Comparison of ENCODE assay signal across 28 cellular contexts in genomic region chr19:13925990-13926389, GRCh38. TPM values are rescaled to one million over a fixed set of nuclear protein-coding genes. Genes with fewer than 3 reads are reported as not detected.
A peak's percentile ranks its signal among the peaks of the same experiment; 100 is the strongest.
DNase-seq lines count a peak whose midpoint lies in the region; ATAC-seq, FAIRE-seq and TF ChIP-seq lines count a peak whose summit lies in the region.
"Had no signal": no experiment of that assay in that cellular context is flagged by ENCODE, and none has a peak within 500 bp of the region (broad histone marks: within the 10 kb centered on the region; RNA-seq: fewer than 3 reads in every experiment).

No MANE protein-coding gene starts in this region.

- FAIRE-seq in K562 (lab: Jason Lieb, UNC) = peak; percentile 19
- FAIRE-seq: A204.1, G401.6, GM12892, GM18507, HTR-8/SVneo had no signal

- H3K36me3 ChIP-seq in left ventricle myocardium inferior = peaks cover 72% of the 10 kb centered on the region
- H3K36me3 ChIP-seq in right atrium auricular region = peaks cover 52% of the 10 kb centered on the region
- peaks cover 59% of the 10 kb centered on the region for H3K36me3 ChIP-seq in K562 (ENCODE audit: control insufficient read depth, insufficient read depth, low read length)
- peaks cover 46% of the 10 kb centered on the region for H3K36me3 ChIP-seq in osteoblast (ENCODE audit: insufficient read depth, low read length)

- H3K27ac ChIP-seq in left ventricle myocardium inferior (replicated peaks) (peak overlapping the region; percentile 84), right atrium auricular region (no peak overlapping the region), K562 (ENCODE audit: extremely low read depth, low read depth, low read length) (no peak overlapping the region), osteoblast (ENCODE audit: low read depth, low read length) (no peak overlapping the region)
- H3K27ac ChIP-seq: C4-2B, GM23248, PC-9 had no signal

- H3K4me2 ChIP-seq in K562 (ENCODE audit: insufficient read depth, low read length) (no peak overlapping the region), osteoblast (ENCODE audit: insufficient read depth, low read length) (no peak overlapping the region)
- H3K4me2 ChIP-seq: PC-9 had no signal

- no peak for TF ChIP-seq RAD21 in K562 (CRISPR knock-in tag; conservative IDR thresholded peaks at IDR 0.05 in 1 of 2, IDR thresholded peaks at IDR 0.05 in 1 of 2)

- POLR2A ChIA-PET in K562 (lab: Yijun Ruan, JAX) = interaction anchor here (0.5 to 1.1 kb wide), 4 partner anchors 8 to 219 kb away, joined by 3 to 4 read pairs (median 3); no protein-coding TSS in a partner anchor

- BruUV-seq in K562 (replicated peaks; lab: Mats Ljungman, UMichigan) = no TSS peak

- TF ChIP-seq CTCF in left ventricle myocardium inferior (IDR thresholded peaks at IDR 0.05; ENCODE audit: borderline replicate concordance) (no peak), right atrium auricular region (IDR thresholded peaks at IDR 0.05) (no peak), K562 (IDR thresholded peaks at IDR 0.05 in 2 of 3, conservative IDR thresholded peaks at IDR 0.05 in 1 of 3; ENCODE audit: insufficient read depth in 2 of 3, low read depth in 1 of 3, low read length in 3 of 3) (no peak), osteoblast (IDR thresholded peaks at IDR 0.05; ENCODE audit: extremely low read depth, low read depth, low read length) (no peak)

- ATAC-seq in K562 (no peak), GM18502 (IDR thresholded peaks at IDR 0.05; ENCODE audit: poor library complexity, unreplicated experiment) (no peak)

- no peaks in the 10 kb centered on the region for H3K79me2 ChIP-seq in K562 (ENCODE audit: control insufficient read depth, insufficient read depth, low read length)
- no peaks in the 10 kb centered on the region for H3K79me2 ChIP-seq in osteoblast (ENCODE audit: insufficient read depth, low read length)

- H3K9me3 ChIP-seq in left ventricle myocardium inferior (replicated peaks) = peaks cover under 1% of the 10 kb centered on the region
- no peaks in the 10 kb centered on the region for H3K9me3 ChIP-seq in right atrium auricular region
- peaks cover 2% of the 10 kb centered on the region for H3K9me3 ChIP-seq in K562 (replicated peaks; ENCODE audit: control insufficient read depth, insufficient read depth, low read depth, low read length)
- H3K9me3 ChIP-seq in osteoblast (ENCODE audit: low read depth, low read length) = no peaks in the 10 kb centered on the region

- H3K27me3 ChIP-seq in left ventricle myocardium inferior (ENCODE audit: low read depth) = no peaks in the 10 kb centered on the region
- H3K27me3 ChIP-seq in right atrium auricular region = no peaks in the 10 kb centered on the region
- H3K27me3 ChIP-seq in K562 (ENCODE audit: control insufficient read depth in 2 of 2, insufficient read depth in 2 of 2, low read length in 2 of 2) = no peaks in the 10 kb centered on the region
- no peaks in the 10 kb centered on the region for H3K27me3 ChIP-seq in osteoblast (ENCODE audit: insufficient read depth, low read length)

- TF ChIP-seq EP300 in K562 (IDR thresholded peaks at IDR 0.05; ENCODE audit: low read length) = no peak

- H3K4me3 ChIP-seq in left ventricle myocardium inferior = peak overlapping the region; percentile 29
- H3K4me3 ChIP-seq in right atrium auricular region = no peak overlapping the region
- H3K4me3 ChIP-seq in K562 = no peak overlapping the region
- H3K4me3 ChIP-seq in osteoblast (ENCODE audit: insufficient read depth, low read length) = no peak overlapping the region
- H3K4me3 ChIP-seq: GM23248, PC-9 had no signal

- CTCF ChIA-PET in K562 (lab: Yijun Ruan, JAX; ENCODE audit: low intra/inter-chr PET ratio) = no interaction called here

- no peak overlapping the region for H2AFZ ChIP-seq in K562 (ENCODE audit: low read depth, low read length)
- H2AFZ ChIP-seq in osteoblast (ENCODE audit: low read length) = no peak overlapping the region
- H2AFZ ChIP-seq: GM23248, PC-9 had no signal

- no peak for DNase-seq in left ventricle myocardium inferior
- no peak for DNase-seq in right atrium auricular region (ENCODE audit: low spot score)
- no peak for DNase-seq in K562 (ENCODE audit: extremely low read depth in 1 of 4, low spot score in 3 of 4)
- peak; percentile 74 for DNase-seq in osteoblast (ENCODE audit: insufficient read length, low spot score, missing footprints)
- no peak for DNase-seq in activated gamma-delta T cell (lab: John Stamatoyannopoulos, UW)
- DNase-seq: Calu3; CD8-positive, alpha-beta memory T cell; DMS153; GM23248; HCEC 1CT; IMR-90; NCI-H1105; NCI-H146; NCI-H2029 treated with DMSO at 0.1 percent for 48 hours; NCI-H226; NCI-H510A treated with DMSO at 0.1 percent for 48 hours; NCI-H748 treated with DMSO at 0.1 percent for 48 hours; PC-9; RPMI8226; SHP77 treated with DMSO at 0.1 percent for 48 hours had no signal

- TF ChIP-seq POLR2A in K562 (conservative IDR thresholded peaks at IDR 0.05) = no peak

- H4K20me1 ChIP-seq in K562 (replicated peaks; ENCODE audit: control insufficient read depth, insufficient read depth, low read length) (no peaks in the 10 kb centered on the region), osteoblast (ENCODE audit: insufficient read depth, low read length) (no peaks in the 10 kb centered on the region)

- no peak overlapping the region for H3K9ac ChIP-seq in K562 (ENCODE audit: insufficient read depth in 1 of 2, low read depth in 2 of 2, low read length in 2 of 2)
- H3K9ac ChIP-seq: GM23248 had no signal

- peaks cover 4% of the 10 kb centered on the region for H3K9me1 ChIP-seq in K562 (ENCODE audit: control insufficient read depth, insufficient read depth, low read length)

- intact Hi-C loops in left ventricle myocardium inferior (cut with micrococcal nuclease) = no loop called here
- intact Hi-C loops in K562 (cut with micrococcal nuclease) = no loop called here

- in situ Hi-C loops in K562 (cut with MboI) = no loop called here

- H3K4me1 ChIP-seq in left ventricle myocardium inferior (peaks cover 14% of the 10 kb centered on the region), right atrium auricular region (no peaks in the 10 kb centered on the region), K562 (replicated peaks in 1 of 2; ENCODE audit: control insufficient read depth in 2 of 2, insufficient read depth in 2 of 2, low read length in 2 of 2) (peaks cover 0 to 17% of the 10 kb centered on the region in 2 experiments; a peak in 2 of 5 replicates), osteoblast (ENCODE audit: insufficient read depth, low read length) (no peaks in the 10 kb centered on the region)

- WGBS in K562 (ENCODE audit: insufficient coverage, low coverage, missing lambda C conversion rate) = no CpG with 5 or more reads among the region's 3 CpGs

RNA-seq across cellular contexts. Expression of gene PODNL1, which starts 12.2 kb away (rescaled TPM):
- total RNA-seq in left ventricle myocardium inferior (1.9 TPM), right atrium auricular region (1 to 10 TPM in 1 of 2 donors, under 1 TPM in 1; 0.47 to 1.1 TPM), K562 (2014; rRNA removed) (0.12 TPM in 1 of 2 replicates, not detected in the other), K562 (2014; rRNA removed; fragmentation: Illumina TruSeq; extraction: Trizol) (not detected in 2 replicates), K562 (2015; rRNA removed; fragmentation: Illumina TruSeq; extraction: Trizol) (0.25 and 0.34 TPM in 2 replicates), K562 (2021) (0.40 and 0.47 TPM in 2 replicates), osteoblast (4.0 and 6.5 TPM in 2 replicates)
- 0.14 and 2.1 TPM in 2 replicates for total RNA-seq in K562 (2011; cell fraction: chromatin; rRNA removed; ENCODE audit: low replicate concordance)
- 0.53 and 1.2 TPM in 2 replicates for total RNA-seq in K562 (2011; cell fraction: nucleolus; rRNA removed)
- 0.29 and 2.3 TPM in 2 replicates for total RNA-seq in K562 (2011; cell fraction: nucleoplasm; rRNA removed)
- polyA plus RNA-seq in K562 (2011; rRNA removed) (0.18 and 0.46 TPM in 2 replicates), K562 (2014; fragmentation: Illumina TruSeq; extraction: Trizol) (0.22 and 0.42 TPM in 2 replicates), K562 (2014; fragmentation: Nextera tagmentation; extraction: Ambion mirVana) (under 1 TPM in 1 of 2 experiments, not detected in 1; 0.24 TPM), K562 (2014; rRNA removed) (0.21 TPM in 1 of 2 replicates, not detected in the other)
- polyA plus RNA-seq in K562 (2011; cell fraction: cytosol; rRNA removed) = 0.55 and 0.91 TPM in 2 replicates
- 0.18 and 0.60 TPM in 2 replicates for polyA plus RNA-seq in K562 (2011; cell fraction: nucleus; rRNA removed)
- polyA plus RNA-seq in K562 (2012) = 0.82 and 1.8 TPM in 2 replicates
- 0.42 TPM in 1 of 2 replicates, not detected in the other for polyA minus RNA-seq in K562 (2011; rRNA and poly(A)+ RNA removed)
- not detected in 2 replicates for polyA minus RNA-seq in K562 (2011; cell fraction: cytosol; rRNA and poly(A)+ RNA removed)
- 0.13 and 0.67 TPM in 2 replicates for polyA minus RNA-seq in K562 (2011; cell fraction: nucleus; rRNA and poly(A)+ RNA removed)
- total RNA-seq: Calu3, Daoy had no signal
- polyA plus RNA-seq: CD8-positive, alpha-beta memory T cell had no signal

RNA-seq across cellular contexts. Expression of gene CC2D1A, which starts 20.0 kb away (rescaled TPM):
- total RNA-seq in left ventricle myocardium inferior (20.1 TPM), right atrium auricular region (10 to 100 TPM; 16.1 to 22.6 TPM), K562 (2014; rRNA removed) (17.9 and 18.8 TPM in 2 replicates), K562 (2014; rRNA removed; fragmentation: Illumina TruSeq; extraction: Trizol) (5.8 and 7.7 TPM in 2 replicates), K562 (2015; rRNA removed; fragmentation: Illumina TruSeq; extraction: Trizol) (12.0 and 12.9 TPM in 2 replicates), K562 (2021) (28.4 and 31.0 TPM in 2 replicates), osteoblast (19.2 and 22.4 TPM in 2 replicates)
- total RNA-seq in K562 (2011; cell fraction: chromatin; rRNA removed; ENCODE audit: low replicate concordance) = 61.5 and 146 TPM in 2 replicates
- 72.1 and 79.4 TPM in 2 replicates for total RNA-seq in K562 (2011; cell fraction: nucleolus; rRNA removed)
- 61.5 and 70.7 TPM in 2 replicates for total RNA-seq in K562 (2011; cell fraction: nucleoplasm; rRNA removed)
- polyA plus RNA-seq in K562 (2011; rRNA removed) (10.1 and 25.5 TPM in 2 replicates), K562 (2014; fragmentation: Illumina TruSeq; extraction: Trizol) (15.6 and 21.2 TPM in 2 replicates), K562 (2014; fragmentation: Nextera tagmentation; extraction: Ambion mirVana) (under 1 TPM; 0.32 to 0.42 TPM), K562 (2014; rRNA removed) (26.7 and 27.1 TPM in 2 replicates)
- polyA plus RNA-seq in K562 (2011; cell fraction: cytosol; rRNA removed) = 8.9 and 11.7 TPM in 2 replicates
- 67.6 and 73.2 TPM in 2 replicates for polyA plus RNA-seq in K562 (2011; cell fraction: nucleus; rRNA removed)
- polyA plus RNA-seq in K562 (2012) = 17.9 and 39.2 TPM in 2 replicates
- 8.3 and 8.9 TPM in 2 replicates for polyA minus RNA-seq in K562 (2011; rRNA and poly(A)+ RNA removed)
- 9.0 and 11.1 TPM in 2 replicates for polyA minus RNA-seq in K562 (2011; cell fraction: cytosol; rRNA and poly(A)+ RNA removed)
- polyA minus RNA-seq in K562 (2011; cell fraction: nucleus; rRNA and poly(A)+ RNA removed) = 15.9 and 19.3 TPM in 2 replicates

RNA-seq across cellular contexts. Expression of gene BRME1, which starts 20.1 kb away (rescaled TPM):
- total RNA-seq in left ventricle myocardium inferior (0.82 TPM), right atrium auricular region (under 1 TPM; 0.28 to 0.70 TPM), K562 (2014; rRNA removed) (3.6 and 4.2 TPM in 2 replicates), K562 (2014; rRNA removed; fragmentation: Illumina TruSeq; extraction: Trizol) (1.9 and 2.4 TPM in 2 replicates), K562 (2015; rRNA removed; fragmentation: Illumina TruSeq; extraction: Trizol) (4.6 and 6.0 TPM in 2 replicates), K562 (2021) (5.9 and 6.1 TPM in 2 replicates), osteoblast (0.59 and 0.72 TPM in 2 replicates)
- total RNA-seq in K562 (2011; cell fraction: chromatin; rRNA removed; ENCODE audit: low replicate concordance) = 4.2 and 15.2 TPM in 2 replicates
- 11.3 and 15.2 TPM in 2 replicates for total RNA-seq in K562 (2011; cell fraction: nucleolus; rRNA removed)
- 7.3 TPM in 2 replicates for total RNA-seq in K562 (2011; cell fraction: nucleoplasm; rRNA removed)
- polyA plus RNA-seq in K562 (2011; rRNA removed) (3.0 and 5.5 TPM in 2 replicates), K562 (2014; fragmentation: Illumina TruSeq; extraction: Trizol) (4.6 and 4.8 TPM in 2 replicates), K562 (2014; fragmentation: Nextera tagmentation; extraction: Ambion mirVana) (under 1 TPM; 0.75 to 0.88 TPM), K562 (2014; rRNA removed) (4.5 and 6.0 TPM in 2 replicates)
- polyA plus RNA-seq in K562 (2011; cell fraction: cytosol; rRNA removed) = 5.1 and 5.3 TPM in 2 replicates
- 13.5 and 15.3 TPM in 2 replicates for polyA plus RNA-seq in K562 (2011; cell fraction: nucleus; rRNA removed)
- 4.7 and 8.9 TPM in 2 replicates for polyA plus RNA-seq in K562 (2012)
- 1.4 and 1.6 TPM in 2 replicates for polyA minus RNA-seq in K562 (2011; rRNA and poly(A)+ RNA removed)
- 1.4 and 4.5 TPM in 2 replicates for polyA minus RNA-seq in K562 (2011; cell fraction: cytosol; rRNA and poly(A)+ RNA removed)
- 4.6 and 7.6 TPM in 2 replicates for polyA minus RNA-seq in K562 (2011; cell fraction: nucleus; rRNA and poly(A)+ RNA removed)

RNA-seq across cellular contexts. Expression of gene DCAF15, which starts 26.3 kb away (rescaled TPM):
- total RNA-seq in left ventricle myocardium inferior = 17.0 TPM
- 10 to 100 TPM; 10.6 to 12.2 TPM for total RNA-seq in right atrium auricular region
- total RNA-seq in K562 (2011; cell fraction: chromatin; rRNA removed; ENCODE audit: low replicate concordance) = 49.6 and 162 TPM in 2 replicates
- 148 and 149 TPM in 2 replicates for total RNA-seq in K562 (2011; cell fraction: nucleolus; rRNA removed)
- total RNA-seq in K562 (2011; cell fraction: nucleoplasm; rRNA removed) = 55.0 and 76.5 TPM in 2 replicates
- 37.0 and 39.4 TPM in 2 replicates for total RNA-seq in K562 (2014; rRNA removed)
- total RNA-seq in K562 (2014; rRNA removed; fragmentation: Illumina TruSeq; extraction: Trizol) = 10.4 and 13.6 TPM in 2 replicates
- 22.5 and 24.0 TPM in 2 replicates for total RNA-seq in K562 (2015; rRNA removed; fragmentation: Illumina TruSeq; extraction: Trizol)
- total RNA-seq in K562 (2021) = 63.2 and 68.5 TPM in 2 replicates
- 27.7 and 46.8 TPM in 2 replicates for polyA plus RNA-seq in K562 (2011; rRNA removed)
- polyA plus RNA-seq in K562 (2011; cell fraction: cytosol; rRNA removed) = 28.8 and 44.6 TPM in 2 replicates
- 228 and 347 TPM in 2 replicates for polyA plus RNA-seq in K562 (2011; cell fraction: nucleus; rRNA removed)
- 50.0 and 68.0 TPM in 2 replicates for polyA plus RNA-seq in K562 (2012)
- 31.0 and 55.5 TPM in 2 replicates for polyA plus RNA-seq in K562 (2014; fragmentation: Illumina TruSeq; extraction: Trizol)
- under 1 TPM; 0.17 to 0.56 TPM for polyA plus RNA-seq in K562 (2014; fragmentation: Nextera tagmentation; extraction: Ambion mirVana)
- polyA plus RNA-seq in K562 (2014; rRNA removed) = 52.5 and 56.2 TPM in 2 replicates
- polyA minus RNA-seq in K562 (2011; rRNA and poly(A)+ RNA removed) = 14.2 and 17.7 TPM in 2 replicates
- polyA minus RNA-seq in K562 (2011; cell fraction: cytosol; rRNA and poly(A)+ RNA removed) = 19.0 and 22.3 TPM in 2 replicates
- polyA minus RNA-seq in K562 (2011; cell fraction: nucleus; rRNA and poly(A)+ RNA removed) = 42.0 and 54.3 TPM in 2 replicates
- total RNA-seq in osteoblast = 11.5 and 11.9 TPM in 2 replicates

RNA-seq across cellular contexts. Expression of gene NANOS3, which starts 49.1 kb away (rescaled TPM):
- total RNA-seq in left ventricle myocardium inferior = 1.3 TPM
- not detected for total RNA-seq in right atrium auricular region
- not detected in 2 replicates for total RNA-seq in K562 (2011; cell fraction: chromatin; rRNA removed; ENCODE audit: low replicate concordance)
- not detected in 2 replicates for total RNA-seq in K562 (2011; cell fraction: nucleolus; rRNA removed)
- not detected in 2 replicates for total RNA-seq in K562 (2011; cell fraction: nucleoplasm; rRNA removed)
- not detected in 2 replicates for total RNA-seq in K562 (2014; rRNA removed)
- not detected in 2 replicates for total RNA-seq in K562 (2014; rRNA removed; fragmentation: Illumina TruSeq; extraction: Trizol)
- total RNA-seq in K562 (2015; rRNA removed; fragmentation: Illumina TruSeq; extraction: Trizol) = not detected in 2 replicates
- total RNA-seq in K562 (2021) = not detected in 2 replicates
- polyA plus RNA-seq in K562 (2011; rRNA removed) = not detected in 2 replicates
- not detected in 2 replicates for polyA plus RNA-seq in K562 (2011; cell fraction: cytosol; rRNA removed)
- polyA plus RNA-seq in K562 (2011; cell fraction: nucleus; rRNA removed) = not detected in 2 replicates
- polyA plus RNA-seq in K562 (2012) = not detected in 2 replicates
- not detected in 2 replicates for polyA plus RNA-seq in K562 (2014; fragmentation: Illumina TruSeq; extraction: Trizol)
- not detected for polyA plus RNA-seq in K562 (2014; fragmentation: Nextera tagmentation; extraction: Ambion mirVana)
- polyA plus RNA-seq in K562 (2014; rRNA removed) = not detected in 2 replicates
- polyA minus RNA-seq in K562 (2011; rRNA and poly(A)+ RNA removed) = not detected in 2 replicates
- not detected in 2 replicates for polyA minus RNA-seq in K562 (2011; cell fraction: cytosol; rRNA and poly(A)+ RNA removed)
- polyA minus RNA-seq in K562 (2011; cell fraction: nucleus; rRNA and poly(A)+ RNA removed) = not detected in 2 replicates
- 0.59 TPM in 1 of 2 replicates, not detected in the other for total RNA-seq in osteoblast
- total RNA-seq: Daoy, GM23248, IMR-90 had no signal
- polyA plus RNA-seq: CD8-positive, alpha-beta memory T cell had no signal
